In the genomic region with DNA sequence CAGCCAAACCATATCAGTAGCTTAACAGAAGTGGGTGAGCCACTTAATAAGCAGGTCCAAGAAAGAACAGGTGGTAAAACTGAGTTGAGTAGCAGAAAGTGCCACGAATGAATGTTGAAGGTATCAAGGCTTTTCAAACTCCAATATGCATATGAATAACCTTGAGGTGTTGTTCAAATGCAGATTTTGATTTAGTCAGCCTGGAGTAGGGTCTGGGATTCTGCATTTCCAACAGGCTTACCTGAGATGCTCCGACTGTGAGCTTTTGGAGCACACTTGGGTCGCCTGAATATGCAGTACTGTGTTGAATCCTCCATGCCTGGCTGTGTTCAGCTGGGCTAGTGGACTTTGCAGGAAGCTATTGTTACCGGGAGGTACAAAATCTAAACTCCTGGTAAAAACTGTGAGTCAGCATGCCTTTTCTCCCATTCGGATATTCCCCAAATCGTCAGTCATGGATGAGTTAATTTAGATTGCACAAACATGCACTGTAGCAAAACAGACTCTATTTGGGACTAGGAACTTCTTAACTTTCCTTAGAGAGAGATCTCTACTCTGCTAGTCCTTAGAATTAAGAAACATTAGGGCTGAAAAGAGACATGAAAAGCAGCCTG, we compare ENCODE assay signal across 16 cellular contexts.
DNase-seq lines count a peak whose midpoint lies in the region; ATAC-seq, FAIRE-seq and TF ChIP-seq lines count a peak whose summit lies in the region.
"Had no signal": no experiment of that assay in that cellular context is flagged by ENCODE, and none has a peak within 500 bp of the region (broad histone marks: within the 10 kb centered on the region; RNA-seq: fewer than 3 reads in every experiment).

No MANE protein-coding gene starts in this region.

- in situ Hi-C loops in mammary epithelial cell (cut with MboI; ENCODE audit: low sequenced_read_pairs in 2 of 2): no loop called here

- H3K9me3 ChIP-seq in mammary epithelial cell (replicated peaks; ENCODE audit: insufficient read depth, low read length): no peaks in the 10 kb centered on the region
- H3K9me3 ChIP-seq in right atrium auricular region: no peaks in the 10 kb centered on the region

- H3K4me1 ChIP-seq in mammary epithelial cell (ENCODE audit: insufficient read depth, low read length): no peaks in the 10 kb centered on the region
- no peaks in the 10 kb centered on the region for H3K4me1 ChIP-seq in right atrium auricular region

- no peak for TF ChIP-seq POLR2A in H54 (IDR thresholded peaks at IDR 0.05; ENCODE audit: low read depth, low read length)

- H3K27ac Mint-ChIP-seq in MCF 10A (ENCODE audit: low read depth, unreplicated experiment): no peak overlapping the region
- H3K27ac Mint-ChIP-seq in WTC11: peak overlapping the region; percentile 78; the same call in 1 of the 2 replicates
- no peak overlapping the region for H3K27ac Mint-ChIP-seq in glutamatergic neuron (ENCODE audit: unreplicated experiment)

- FAIRE-seq in H54 (lab: Jason Lieb, UNC): no peak
- FAIRE-seq: G401.6, HTR-8/SVneo had no signal

- ATAC-seq in WTC11: peak; percentile 51

- POLR2A ChIA-PET in MCF 10A (lab: Yijun Ruan, JAX) (interaction anchor here (0.7 kb wide), 1 partner anchor 58 kb away, joined by 3 read pairs; no protein-coding TSS in a partner anchor), WTC11 (lab: Charles Lee) (no interaction called here)

- H2AFZ ChIP-seq in mammary epithelial cell (ENCODE audit: low read depth, low read length): no peak overlapping the region

- no peaks in the 10 kb centered on the region for H3K27me3 ChIP-seq in mammary epithelial cell (ENCODE audit: insufficient read depth, low read length)
- H3K27me3 ChIP-seq in right atrium auricular region: no peaks in the 10 kb centered on the region

- CTCF ChIA-PET in mammary epithelial cell (lab: Charles Lee; ENCODE audit: low non-redundant PET) (no interaction called here), MCF 10A (lab: Yijun Ruan, JAX) (interaction anchor here (0.6 to 1.9 kb wide), 5 partner anchors 11 to 212 kb away, joined by 3 to 7 read pairs (median 6); no protein-coding TSS in a partner anchor), WTC11 (lab: Charles Lee) (interaction anchor here (0.6 to 2.6 kb wide), 11 partner anchors 11 to 766 kb away, joined by 3 to 23 read pairs (median 4); no protein-coding TSS in a partner anchor)

- H3K27me3 Mint-ChIP-seq in MCF 10A (ENCODE audit: insufficient read depth, unreplicated experiment) (peaks cover 29% of the 10 kb centered on the region), WTC11 (ENCODE audit: low read depth) (no peaks in the 10 kb centered on the region), glutamatergic neuron (ENCODE audit: unreplicated experiment) (peaks cover 2% of the 10 kb centered on the region)

- no peaks in the 10 kb centered on the region for H4K20me1 ChIP-seq in mammary epithelial cell (ENCODE audit: insufficient read depth, low read length)

- no peak overlapping the region for H3K4me3 ChIP-seq in mammary epithelial cell (replicated peaks in 1 of 3; ENCODE audit: insufficient read depth in 1 of 3, low read depth in 2 of 3, low read length in 3 of 3)
- H3K4me3 ChIP-seq in right atrium auricular region: no peak overlapping the region
- H3K4me3 ChIP-seq: SK-N-MC had no signal

- H3K36me3 ChIP-seq in mammary epithelial cell (ENCODE audit: insufficient read depth, low read length) (no peaks in the 10 kb centered on the region), right atrium auricular region (no peaks in the 10 kb centered on the region)

- H3K4me3 Mint-ChIP-seq in MCF 10A (ENCODE audit: unreplicated experiment): no peak overlapping the region
- H3K4me3 Mint-ChIP-seq in WTC11: no peak overlapping the region
- H3K4me3 Mint-ChIP-seq in glutamatergic neuron (ENCODE audit: unreplicated experiment): no peak overlapping the region

- dilution Hi-C loops in mammary epithelial cell (cut with HindIII; ENCODE audit: low sequenced_read_pairs): no loop called here

- no peaks in the 10 kb centered on the region for H3K36me3 Mint-ChIP-seq in MCF 10A (ENCODE audit: insufficient read depth, unreplicated experiment)
- no peaks in the 10 kb centered on the region for H3K36me3 Mint-ChIP-seq in WTC11
- no peaks in the 10 kb centered on the region for H3K36me3 Mint-ChIP-seq in glutamatergic neuron (ENCODE audit: unreplicated experiment)

- H3K9me3 Mint-ChIP-seq in MCF 10A (ENCODE audit: unreplicated experiment) (no peaks in the 10 kb centered on the region), WTC11 (no peaks in the 10 kb centered on the region), glutamatergic neuron (ENCODE audit: unreplicated experiment) (no peaks in the 10 kb centered on the region)

- peak; percentile 6 for DNase-seq in mammary epithelial cell
- no peak for DNase-seq in MCF 10A (ENCODE audit: unreplicated experiment)
- DNase-seq in WTC11 (ENCODE audit: low spot score): no peak
- DNase-seq in iPS DF 19.7 (ENCODE audit: low read depth, low spot score): peak; percentile 40
- DNase-seq in right atrium auricular region (ENCODE audit: low spot score): no peak
- no peak for DNase-seq in glutamatergic neuron
- no peak for DNase-seq in H54 (ENCODE audit: insufficient read length, low spot score)
- DNase-seq: DMS 273 treated with DMSO at 0.1 percent for 48 hours, HCEC 1CT, NCI-H1105 treated with DMSO at 0.1 percent for 48 hours, NCI-H1694 treated with DMSO at 0.1 percent for 48 hours, SHP77 had no signal

- intact Hi-C loops in mammary epithelial cell (cut with micrococcal nuclease): no loop called here
- intact Hi-C loops in MCF 10A (cut with micrococcal nuclease): no loop called here

- H3K27ac ChIP-seq in mammary epithelial cell (ENCODE audit: insufficient read depth, low read depth, low read length) (no peak overlapping the region), right atrium auricular region (no peak overlapping the region)
- H3K27ac ChIP-seq: C4-2B, SK-N-MC had no signal

- H3K79me2 ChIP-seq in mammary epithelial cell (ENCODE audit: insufficient read depth, low read length): no peaks in the 10 kb centered on the region

- H3K4me1 Mint-ChIP-seq in MCF 10A (ENCODE audit: insufficient read depth, unreplicated experiment): no peaks in the 10 kb centered on the region
- peaks cover 30% of the 10 kb centered on the region for H3K4me1 Mint-ChIP-seq in WTC11
- H3K4me1 Mint-ChIP-seq in glutamatergic neuron (ENCODE audit: low read depth, unreplicated experiment): no peaks in the 10 kb centered on the region

- TF ChIP-seq CTCF in mammary epithelial cell (conservative IDR thresholded peaks at IDR 0.05 in 1 of 2, IDR thresholded peaks at IDR 0.05 in 1 of 2; ENCODE audit: extremely low read depth in 1 of 2, insufficient read depth in 1 of 2, low read depth in 1 of 2, low read length in 2 of 2): no peak
- no peak for TF ChIP-seq CTCF in MCF 10A (IDR thresholded peaks at IDR 0.05; ENCODE audit: unreplicated experiment)
- no peak for TF ChIP-seq CTCF in WTC11 (IDR thresholded peaks at IDR 0.05)
- TF ChIP-seq CTCF in right atrium auricular region (IDR thresholded peaks at IDR 0.05): no peak
- no peak for TF ChIP-seq CTCF in glutamatergic neuron (IDR thresholded peaks at IDR 0.05; ENCODE audit: partially characterized antibody, unreplicated experiment)

- WGBS in mammary epithelial cell (ENCODE audit: low coverage, missing lambda C conversion rate): 69% methylated on average over 6 of the region's 6 CpGs

- no peak overlapping the region for H3K9ac ChIP-seq in mammary epithelial cell (ENCODE audit: insufficient read depth, low read length)

- BruUV-seq in mammary epithelial cell (replicated peaks; lab: Mats Ljungman, UMichigan) (no TSS peak), MCF 10A (replicated peaks; lab: Mats Ljungman, UMichigan) (no TSS peak)

- no peak overlapping the region for H3K4me2 ChIP-seq in mammary epithelial cell (ENCODE audit: insufficient read depth, low read depth, low read length)

TF ChIP-seq in WTC11, 78 proteins besides CTCF, POLR2A, EP300 and RAD21:
- no peak for TF ChIP-seq TEAD4 (CRISPR knock-in tag; IDR thresholded peaks at IDR 0.05)
- TF ChIP-seq ZNF232 (CRISPR knock-in tag; IDR thresholded peaks at IDR 0.05): no peak
- TF ChIP-seq EMX1 (CRISPR knock-in tag; IDR thresholded peaks at IDR 0.05): no peak

Comparison
In these comparisons a context has a peak if more than half of its experiments do, and no peak if none do; other contexts are left out.
1. DNase-seq: peak in mammary epithelial cell (single experiment) and iPS DF 19.7 (single experiment); none in MCF 10A (single experiment), WTC11 (single experiment), right atrium auricular region (single experiment), glutamatergic neuron (single experiment) and H54 (single experiment).